12 cellular contexts compared by ENCODE assay signal in genomic region chr18:5417342-5417741, GRCh38.
A peak's percentile ranks its signal among the peaks of the same experiment; 100 is the strongest.
DNase-seq lines count a peak whose midpoint lies in the region; ATAC-seq and TF ChIP-seq lines count a peak whose summit lies in the region.
"Had no signal": no experiment of that assay in that cellular context is flagged by ENCODE, and none has a peak within 500 bp of the region (broad histone marks: within the 10 kb centered on the region; RNA-seq: fewer than 3 reads in every experiment).

No MANE protein-coding gene starts in this region.

- no peak overlapping the region for H2BK5ac ChIP-seq in mesenchymal stem cell (ENCODE audit: low read depth, low read length, poor library complexity, severe bottlenecking)

- no peak overlapping the region for H3K4ac ChIP-seq in mesenchymal stem cell (ENCODE audit: low read depth in 1 of 2, low read length in 2 of 2)

- H2AFZ ChIP-seq in mesenchymal stem cell (ENCODE audit: low read depth, low read length), result no peak overlapping the region

- WGBS in mesenchymal stem cell, result 75% methylated on average over 8 of the region's 8 CpGs
- 65 to 73% (median 71%) methylated on average over 8 of the region's 8 CpGs for WGBS in psoas muscle, 3 donors

- H3K14ac ChIP-seq in mesenchymal stem cell (ENCODE audit: low read length in 2 of 2), result no peak overlapping the region

- H3K27ac ChIP-seq in mesenchymal stem cell (ENCODE audit: low read length, poor library complexity, severe bottlenecking) (no peak overlapping the region), psoas muscle (no peak overlapping the region), coronary artery (peak overlapping the region in 1 of 2 donors; percentile 43)

- H3K9ac ChIP-seq in endocrine pancreas (ENCODE audit: control insufficient read depth, insufficient read depth, low read length) (no peak overlapping the region), mesenchymal stem cell (ENCODE audit: low read length) (no peak overlapping the region)

- H3K36me3 ChIP-seq in endocrine pancreas (ENCODE audit: control insufficient read depth, insufficient read depth, low read length) (no peaks in the 10 kb centered on the region), mesenchymal stem cell (ENCODE audit: control insufficient read depth in 1 of 2, insufficient read depth in 2 of 2, low read depth in 1 of 2, low read length in 2 of 2) (peaks cover 0 to 82% of the 10 kb centered on the region in 2 experiments), psoas muscle (ENCODE audit: insufficient read depth in 1 of 2, low read depth in 1 of 2) (no peaks in the 10 kb centered on the region)
- H3K36me3 ChIP-seq: spleen had no signal

- intact Hi-C loops in psoas muscle (cut with DNase I), result no loop called here

- H4K8ac ChIP-seq in mesenchymal stem cell (ENCODE audit: low read length), result no peak overlapping the region

- H3K4me3 ChIP-seq in endocrine pancreas (ENCODE audit: control insufficient read depth, insufficient read depth, low read length), result peak overlapping the region; percentile 41
- no peak overlapping the region for H3K4me3 ChIP-seq in mesenchymal stem cell (ENCODE audit: insufficient read depth in 1 of 2, low read depth in 1 of 2, low read length in 2 of 2)
- no peak overlapping the region for H3K4me3 ChIP-seq in psoas muscle
- H3K4me3 ChIP-seq in coronary artery, result no peak overlapping the region
- H3K4me3 ChIP-seq: spleen had no signal

- H3K27me3 ChIP-seq in endocrine pancreas (ENCODE audit: control insufficient read depth, insufficient read depth, low read length) (no peaks in the 10 kb centered on the region), mesenchymal stem cell (ENCODE audit: control insufficient read depth in 1 of 2, insufficient read depth in 1 of 2, low read length in 2 of 2) (no peaks in the 10 kb centered on the region), psoas muscle (ENCODE audit: insufficient read depth in 3 of 3, low read length in 2 of 3) (no peaks in the 10 kb centered on the region)
- H3K27me3 ChIP-seq: spleen had no signal

- peak; percentile 83 for DNase-seq in Ammon's horn (ENCODE audit: low spot score)
- peak; percentile 79 for DNase-seq in NOMO-1 treated with DMSO at 0.1 percent for 48 hours (lab: John Stamatoyannopoulos, UW; ENCODE audit: unreplicated experiment)
- peak; percentile 1 for DNase-seq in mesenchymal stem cell
- DNase-seq in psoas muscle, result no peak
- DNase-seq in coronary artery (ENCODE audit: low spot score), result no peak
- DNase-seq: activated naive CD4-positive, alpha-beta T cell treated with anti-CD3 and anti-CD28 coated beads, Interleukin-2, amount 50 U/mL, for 16 hours; NCI-H1436 treated with DMSO at 0.1 percent for 48 hours; spleen; T-helper 2 cell had no signal

- no peak overlapping the region for H2BK120ac ChIP-seq in mesenchymal stem cell (ENCODE audit: low read depth, low read length)

- H3K9me3 ChIP-seq in endocrine pancreas (ENCODE audit: control insufficient read depth, low read length) (no peaks in the 10 kb centered on the region), mesenchymal stem cell (ENCODE audit: control insufficient read depth, low read length) (no peaks in the 10 kb centered on the region), psoas muscle (no peaks in the 10 kb centered on the region)
- H3K9me3 ChIP-seq: spleen had no signal

- no peak overlapping the region for H3K18ac ChIP-seq in mesenchymal stem cell (ENCODE audit: low read depth in 1 of 2, low read length in 2 of 2)

- TF ChIP-seq CTCF in psoas muscle (IDR thresholded peaks at IDR 0.05) (no peak), coronary artery (IDR thresholded peaks at IDR 0.05) (no peak)

- no peak overlapping the region for H3K23ac ChIP-seq in mesenchymal stem cell (ENCODE audit: low read length in 2 of 2)

- ATAC-seq in HG02610 (IDR thresholded peaks at IDR 0.05; ENCODE audit: unreplicated experiment), result no peak
- no peak for ATAC-seq in HG03039 (IDR thresholded peaks at IDR 0.05; ENCODE audit: unreplicated experiment)
- ATAC-seq in psoas muscle, result no peak

- H4K91ac ChIP-seq in mesenchymal stem cell (ENCODE audit: low read length), result no peak overlapping the region

- H2BK15ac ChIP-seq in mesenchymal stem cell (ENCODE audit: low read depth, poor library complexity, severe bottlenecking), result no peak overlapping the region

- H3K4me1 ChIP-seq in endocrine pancreas (ENCODE audit: control insufficient read depth, insufficient read depth, low read length) (peaks cover 14% of the 10 kb centered on the region), mesenchymal stem cell (ENCODE audit: control insufficient read depth, insufficient read depth, low read depth, low read length) (no peaks in the 10 kb centered on the region), psoas muscle (no peaks in the 10 kb centered on the region)
- H3K4me1 ChIP-seq: spleen had no signal

- no peak overlapping the region for H2AK5ac ChIP-seq in mesenchymal stem cell (ENCODE audit: low read length, severe bottlenecking)

- H2BK12ac ChIP-seq in mesenchymal stem cell (ENCODE audit: low read length in 2 of 2), result no peak overlapping the region

- H3K4me2 ChIP-seq in mesenchymal stem cell (ENCODE audit: low read length, poor library complexity, severe bottlenecking), result no peak overlapping the region

- H3K79me1 ChIP-seq in mesenchymal stem cell (replicated peaks; ENCODE audit: low read length, poor library complexity, severe bottlenecking), result no peaks in the 10 kb centered on the region

Comparison
In these comparisons a context has a peak if more than half of its experiments do, and no peak if none do; other contexts are left out.
1. DNase-seq: peak in Ammon's horn (single experiment), NOMO-1 treated with DMSO at 0.1 percent for 48 hours (single experiment) and mesenchymal stem cell (single experiment); none in psoas muscle (0 of 2) and coronary artery (single experiment).